ENCODE assay signal across 28 cellular contexts in the genomic region with DNA sequence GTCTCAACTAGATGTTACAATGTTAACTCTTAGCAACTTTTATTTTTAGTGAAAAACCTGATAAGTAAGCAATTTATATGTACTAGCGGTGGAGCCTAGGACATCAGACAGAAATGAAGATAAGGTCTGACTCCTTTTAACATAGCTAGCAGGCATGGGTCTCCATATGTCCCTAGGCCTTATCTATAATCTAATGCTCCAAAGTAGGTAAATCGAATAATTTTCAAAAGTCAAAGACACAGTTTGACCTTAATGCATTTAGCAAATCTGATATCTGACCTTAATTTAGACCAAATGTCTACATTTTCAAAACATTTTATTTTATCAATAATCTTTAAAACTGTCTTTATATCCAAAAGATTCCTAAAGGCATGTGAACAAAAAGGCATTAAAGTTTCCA.
"Had no signal": no experiment of that assay in that cellular context is flagged by ENCODE, and none has a peak within 500 bp of the region (broad histone marks: within the 10 kb centered on the region; RNA-seq: fewer than 3 reads in every experiment).

No MANE protein-coding gene starts in this region.

- H2AFZ ChIP-seq: hepatocyte had no signal

- H3K27me3 ChIP-seq: colonic mucosa, esophagus squamous epithelium, gastrocnemius medialis, heart right ventricle, hepatocyte had no signal

- H3K4me2 ChIP-seq: hepatocyte had no signal

- DNase-seq: colonic mucosa; cortex of kidney; effector CD8-positive, alpha-beta T cell; effector memory CD8-positive, alpha-beta T cell; endodermal cell; erythroblast; esophagus squamous epithelium; foreskin fibroblast; foreskin melanocyte; gastrocnemius medialis; glutamatergic neuron; head of caudate nucleus; heart right ventricle; hypothalamus; immature natural killer cell; islet precursor cell; kidney; kidney glomerular epithelial cell; left colon; left ventricle myocardium inferior; mammary epithelial cell; mucosa of descending colon; naive B cell had no signal

- H3K36me3 ChIP-seq: colonic mucosa, esophagus squamous epithelium, gastrocnemius medialis, heart right ventricle, left ventricle myocardium inferior had no signal

- H3K4me3 ChIP-seq: colonic mucosa, esophagus squamous epithelium, gastrocnemius medialis, heart right ventricle, hepatocyte, left ventricle myocardium inferior, lung, mucosa of descending colon had no signal

- H3K27ac ChIP-seq: colonic mucosa, epithelial cell of prostate, esophagus squamous epithelium, gastrocnemius medialis, heart right ventricle, hepatocyte, left ventricle myocardium inferior had no signal

- H3K4me1 ChIP-seq: colonic mucosa, esophagus squamous epithelium, gastrocnemius medialis, heart right ventricle, left ventricle myocardium inferior had no signal

- H3K79me2 ChIP-seq: hepatocyte had no signal

- ATAC-seq: effector memory CD8-positive, alpha-beta T cell; esophagus mucosa; gastrocnemius medialis; heart right ventricle; left colon; left lobe of liver; mucosa of descending colon had no signal

- H3K9me3 ChIP-seq: colonic mucosa, gastrocnemius medialis had no signal
